In genomic region chr1:200354243-200354642, GRCh38 we compare ENCODE assay signal across 11 cellular contexts. TPM values are rescaled to one million over a fixed set of nuclear protein-coding genes. Genes with fewer than 3 reads are reported as not detected.
DNase-seq lines count a peak whose midpoint lies in the region; ATAC-seq and TF ChIP-seq lines count a peak whose summit lies in the region.
"Had no signal": no experiment of that assay in that cellular context is flagged by ENCODE, and none has a peak within 500 bp of the region (broad histone marks: within the 10 kb centered on the region; RNA-seq: fewer than 3 reads in every experiment).

No MANE protein-coding gene starts in this region.

- H3K4me3 ChIP-seq in KMS-11 (IDR thresholded peaks at IDR 0.05; ENCODE audit: insufficient read depth, low read depth, low read length) (no peak overlapping the region), epithelial cell of esophagus (ENCODE audit: low read length) (no peak overlapping the region)
- H3K4me3 ChIP-seq: left ventricle myocardium inferior had no signal

- H3K4me2 ChIP-seq in KMS-11 = peak overlapping the region; percentile 2; the same call in 1 of the 2 replicates

- H3K36me3 ChIP-seq in KMS-11 (ENCODE audit: insufficient read depth) = no peaks in the 10 kb centered on the region
- H3K36me3 ChIP-seq: left ventricle myocardium inferior had no signal

- no peaks in the 10 kb centered on the region for H3K27me3 ChIP-seq in KMS-11 (ENCODE audit: insufficient read depth, low read depth)

- no peaks in the 10 kb centered on the region for H3K79me2 ChIP-seq in KMS-11 (ENCODE audit: insufficient read depth, low read depth)

- no peaks in the 10 kb centered on the region for H4K20me1 ChIP-seq in KMS-11 (ENCODE audit: insufficient read depth)

- no peak overlapping the region for H3K9ac ChIP-seq in KMS-11

- ATAC-seq in GM21529 (IDR thresholded peaks at IDR 0.05; ENCODE audit: unreplicated experiment) (peak; percentile 55), left cardiac atrium (no peak), GM21423 (IDR thresholded peaks at IDR 0.05; ENCODE audit: unreplicated experiment) (no peak), HG03045 (IDR thresholded peaks at IDR 0.05; ENCODE audit: unreplicated experiment) (no peak)

- DNase-seq in GF-D8 (lab: John Stamatoyannopoulos, UW) (peak; percentile 42), epithelial cell of esophagus (ENCODE audit: low read depth) (peak; percentile 51), left cardiac atrium (no peak), NCI-H446 treated with DMSO at 0.1 percent for 48 hours (lab: John Stamatoyannopoulos, UW) (no peak)
- DNase-seq: activated naive CD4-positive, alpha-beta T cell treated with anti-CD3 and anti-CD28 coated beads, Interleukin-2, amount 10 ng/mL, durations not matched to agents 7 days and 5 days; left ventricle myocardium inferior had no signal

- H2AFZ ChIP-seq in KMS-11 (ENCODE audit: low read depth) = no peak overlapping the region

- intact Hi-C loops in left cardiac atrium (cut with DNase I) = no loop called here

- H3K27ac ChIP-seq in KMS-11 = no peak overlapping the region
- H3K27ac ChIP-seq: epithelial cell of prostate, left ventricle myocardium inferior had no signal

- TF ChIP-seq CTCF in KMS-11 (conservative IDR thresholded peaks at IDR 0.05; ENCODE audit: low read depth, low read length) (no peak), epithelial cell of esophagus (IDR thresholded peaks at IDR 0.05; ENCODE audit: insufficient read depth, low read depth, low read length, missing control alignments) (no peak)

- H3K4me1 ChIP-seq in KMS-11 (ENCODE audit: low read depth, poor library complexity, severe bottlenecking) = peaks cover 55% of the 10 kb centered on the region

RNA-seq across cellular contexts. Expression of gene ZNF281, which starts 55.6 kb away (rescaled TPM):
- total RNA-seq in left cardiac atrium = 1 to 10 TPM; 7.0 to 9.2 TPM

Comparison
In these comparisons a context has a peak if more than half of its experiments do, and no peak if none do; other contexts are left out.
1. DNase-seq: peak in GF-D8 (single experiment) and epithelial cell of esophagus (single experiment); none in left cardiac atrium (single experiment) and NCI-H446 treated with DMSO at 0.1 percent for 48 hours (single experiment).